8 cellular contexts compared by ENCODE assay signal in the genomic region with DNA sequence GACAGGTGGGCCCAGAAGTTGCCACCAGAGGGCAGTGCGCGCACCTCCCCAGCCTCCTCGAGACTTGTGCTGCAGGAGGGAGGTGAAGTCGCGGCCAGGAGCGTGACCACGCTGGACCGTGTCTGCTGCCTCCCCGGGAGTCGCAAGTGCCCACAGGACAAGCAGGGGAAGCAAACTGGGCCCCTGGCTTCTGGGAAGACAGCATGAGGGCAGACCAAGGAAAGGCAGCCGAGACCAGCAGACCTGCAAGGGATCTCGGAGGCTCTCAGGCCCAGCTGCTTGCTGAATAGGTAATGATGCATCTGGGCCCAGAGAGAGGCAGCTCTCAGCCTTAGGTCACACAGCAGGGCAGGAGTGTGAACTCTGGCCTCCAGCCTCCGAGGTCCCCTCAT. TPM values are rescaled to one million over a fixed set of nuclear protein-coding genes. Genes with fewer than 3 reads are reported as not detected.
A peak's percentile ranks its signal among the peaks of the same experiment; 100 is the strongest.
DNase-seq lines count a peak whose midpoint lies in the region; ATAC-seq, FAIRE-seq and TF ChIP-seq lines count a peak whose summit lies in the region.

No MANE protein-coding gene starts in this region.

- peaks cover 0 to 11% (median 2%) of the 10 kb centered on the region in 4 experiments; a peak in 4 of 7 replicates for H3K4me1 ChIP-seq in H1 (replicated peaks in 1 of 4; ENCODE audit: control insufficient read depth in 3 of 4, insufficient read depth in 4 of 4, low read length in 3 of 4)

- no peaks in the 10 kb centered on the region for H3K36me3 ChIP-seq in H1 (ENCODE audit: control insufficient read depth in 2 of 4, insufficient read depth in 4 of 4, low read length in 3 of 4)

- CTCF ChIA-PET in H1 (lab: Charles Lee; ENCODE audit: partially characterized antibody): interaction anchor here (0.7 to 7.9 kb wide), 17 partner anchors 9 to 289 kb away, joined by 3 to 77 read pairs (median 6); a partner anchor contains a TSS

- POLR2A ChIA-PET in H1 (lab: Charles Lee; ENCODE audit: partially characterized antibody): interaction anchor here (1.7 to 2.1 kb wide), 2 partner anchors 21 to 31 kb away, joined by 4 to 8 read pairs; a partner anchor contains a TSS

- no peaks in the 10 kb centered on the region for H3K23me2 ChIP-seq in H1 (ENCODE audit: low read depth, low read length)

- H3K4me2 ChIP-seq in H1 (ENCODE audit: insufficient read depth in 1 of 2, low read depth in 2 of 2, low read length in 2 of 2): peak overlapping the region in 1 of 2 experiments; percentile 66; a peak in 3 of 4 replicates

- peaks cover 0 to under 1% of the 10 kb centered on the region in 2 experiments; a peak in 1 of 4 replicates for H3K9me3 ChIP-seq in H1 (ENCODE audit: insufficient read depth in 2 of 2, low read depth in 1 of 2, low read length in 1 of 2)

- H3K4me3 ChIP-seq in H1 (ENCODE audit: extremely low read depth in 1 of 4, insufficient read depth in 2 of 4, low read depth in 3 of 4, low read length in 4 of 4): peak overlapping the region in 1 of 4 experiments; percentile 17; a peak in 1 of 8 replicates

- H2BK15ac ChIP-seq in H1 (ENCODE audit: low read length): peak overlapping the region; percentile 31; the same call in 1 of the 2 replicates

- no peak overlapping the region for H2BK20ac ChIP-seq in H1 (ENCODE audit: low read length)

- 27% methylated on average over 13 of the region's 13 CpGs; no CpG with 5 or more reads in 1 of the 2 experiments for WGBS in H1 (ENCODE audit: extremely low coverage in 1 of 2, insufficient coverage in 1 of 2, insufficient read length in 1 of 2, insufficient replicate concordance in 2 of 2, low coverage in 1 of 2, low lambda C conversion rate in 2 of 2, missing lambda C conversion rate in 1 of 2), 2 experiments

- H3K14ac ChIP-seq in H1 (ENCODE audit: insufficient read length): no peak overlapping the region

- no peak overlapping the region for H2BK12ac ChIP-seq in H1 (ENCODE audit: low read depth, low read length)

- H4K8ac ChIP-seq in H1 (ENCODE audit: extremely low read depth, insufficient read depth, low read length): no peak overlapping the region

- no peaks in the 10 kb centered on the region for H3K79me1 ChIP-seq in H1 (ENCODE audit: low read depth, low read length)

- no peaks in the 10 kb centered on the region; a peak in 1 of 7 replicates for H3K27me3 ChIP-seq in H1 (replicated peaks in 1 of 4; ENCODE audit: control insufficient read depth in 3 of 4, extremely low read depth in 1 of 4, insufficient read depth in 3 of 4, low read length in 3 of 4)

- TF ChIP-seq RAD21 in H1 (IDR thresholded peaks at IDR 0.05 in 1 of 2, conservative IDR thresholded peaks at IDR 0.05 in 1 of 2; ENCODE audit: low read depth in 2 of 2, low read length in 2 of 2): peak; percentile 71 to 83

- TF ChIP-seq POLR2A in GM12892 (IDR thresholded peaks at IDR 0.05; ENCODE audit: low read depth, low read length) (no peak), H1 (IDR thresholded peaks at IDR 0.05; ENCODE audit: control extremely low read depth in 1 of 2, low read depth in 2 of 2, low read length in 2 of 2) (no peak)

- H3K27ac ChIP-seq in H1 (ENCODE audit: low read depth, low read length): no peak overlapping the region

- H3K79me2 ChIP-seq in H1 (ENCODE audit: control insufficient read depth in 1 of 2, insufficient read depth in 2 of 2, low read length in 2 of 2): no peaks in the 10 kb centered on the region

- no peak for TF ChIP-seq EP300 in H1 (IDR thresholded peaks at IDR 0.05; ENCODE audit: borderline replicate concordance in 1 of 2, low read depth in 2 of 2, low read length in 2 of 2)

- no peak overlapping the region for H4K91ac ChIP-seq in H1 (replicated peaks; ENCODE audit: insufficient read length, low read length)

- no peak overlapping the region for H4K5ac ChIP-seq in H1 (ENCODE audit: insufficient read length, low read depth, low read length)

- no peak overlapping the region for H3K23ac ChIP-seq in H1 (ENCODE audit: insufficient read length)

- H4K20me1 ChIP-seq in H1 (replicated peaks in 1 of 2; ENCODE audit: control insufficient read depth in 1 of 2, insufficient read depth in 2 of 2, low read length in 2 of 2): no peaks in the 10 kb centered on the region

- peak; percentile 87 to 94 (median 92) for TF ChIP-seq CTCF in H1 (IDR thresholded peaks at IDR 0.05; ENCODE audit: control extremely low read depth in 1 of 3, insufficient read depth in 1 of 3, low read depth in 1 of 3, low read length in 3 of 3)

- no peak for ATAC-seq in HG02884 (IDR thresholded peaks at IDR 0.05; ENCODE audit: unreplicated experiment)

- no peak overlapping the region for H3K4ac ChIP-seq in H1 (replicated peaks; ENCODE audit: insufficient read length, low read depth, low read length)

- no peak overlapping the region for H2AK5ac ChIP-seq in H1 (ENCODE audit: low read depth, low read length)

- H2AFZ ChIP-seq in H1 (ENCODE audit: low read length): peak overlapping the region; percentile 98; the same call in 1 of the 2 replicates

- DNase-seq in A172 (ENCODE audit: low spot score) (peak; percentile 44), GM12892 (ENCODE audit: insufficient read length) (peak; percentile 85), NOMO-1 (lab: John Stamatoyannopoulos, UW; ENCODE audit: unreplicated experiment in 2 of 2) (peak; percentile 53 to 54), H1 (ENCODE audit: low read depth in 1 of 2, low spot score in 2 of 2) (peak in 1 of 2 experiments; percentile 90), middle frontal gyrus (ENCODE audit: extremely low spot score, low spot score) (peak; percentile 68)
- peak; percentile 67 to 68 for DNase-seq in activated CD8-positive, alpha-beta memory T cell treated with anti-CD3 and anti-CD28 coated beads for 4 hours (ENCODE audit: low read depth in 2 of 2)
- peak; percentile 74 to 84 for DNase-seq in stimulated activated CD8-positive, alpha-beta memory T cell treated with anti-CD3 and anti-CD28 coated beads, Interleukin-2, amount 100 ng/mL, for 48 hours (ENCODE audit: low read depth in 2 of 2)

- H3K9ac ChIP-seq in H1 (replicated peaks in 1 of 4; ENCODE audit: extremely low read depth in 1 of 4, low read depth in 3 of 4, low read length in 3 of 4): no peak overlapping the region

- no peak overlapping the region; the same call in 1 of the 2 replicates for H2BK5ac ChIP-seq in H1 (ENCODE audit: low read depth, low read length)

- H2BK120ac ChIP-seq in H1 (replicated peaks; ENCODE audit: low read depth, low read length): no peak overlapping the region

- H3K18ac ChIP-seq in H1 (ENCODE audit: extremely low read depth, low read length): 0 out of 2 replicates have a peak overlapping the region, but pooled peaks have one; percentile 63

- H3K56ac ChIP-seq in H1 (replicated peaks; ENCODE audit: insufficient read length, low read depth, low read length): no peak overlapping the region

- FAIRE-seq in GM12892 (lab: Jason Lieb, UNC): peak; percentile 98
- peak; percentile 13 for FAIRE-seq in H1 (lab: Jason Lieb, UNC)

RNA-seq across cellular contexts. Expression of a gene that starts 17.0 kb away (rescaled TPM):
- 0.02 TPM in 1 of 2 replicates, not detected in the other for total RNA-seq in A172 (2014; rRNA removed; shearing (Covaris generic))
- polyA plus RNA-seq in GM12892 (2012; ENCODE audit: missing spikeins): 40.0 TPM
- total RNA-seq in H1 (2021; fragmentation: NEBNext Ultra II Directional; extraction: Animal tissue kit (Norgen Biotek cat#: 25700)): 0.67 and 1.3 TPM in 2 replicates
- 0.67 and 1.1 TPM in 2 replicates for polyA plus RNA-seq in H1 (2011; rRNA removed)
- 0.48 TPM for polyA plus RNA-seq in H1 (2011; cell fraction: cytosol; rRNA removed)
- polyA plus RNA-seq in H1 (2011; cell fraction: nucleus; rRNA removed): 0.96 TPM
- polyA plus RNA-seq in H1 (2012, experiment 1 of 2): 0.55 to 0.76 TPM (median 0.72 TPM) in 4 replicates
- polyA plus RNA-seq in H1 (2012, experiment 2 of 2): 0.80 TPM
- 1.6 TPM for polyA plus RNA-seq in H1 (2013, experiment 1 of 2)
- 1.6 TPM for polyA plus RNA-seq in H1 (2013, experiment 2 of 2)
- 0.85 and 1.0 TPM in 2 replicates for polyA minus RNA-seq in H1 (2011; rRNA and poly(A)+ RNA removed)
- 1.0 TPM for polyA minus RNA-seq in H1 (2011; cell fraction: cytosol; rRNA and poly(A)+ RNA removed)
- polyA minus RNA-seq in H1 (2011; cell fraction: nucleus; rRNA and poly(A)+ RNA removed): 0.60 TPM

RNA-seq across cellular contexts. Expression of a gene that starts 21.4 kb away (rescaled TPM):
- total RNA-seq in A172 (2014; rRNA removed; shearing (Covaris generic)): 2.1 and 7.7 TPM in 2 replicates
- polyA plus RNA-seq in GM12892 (2012; ENCODE audit: missing spikeins): 4.9 TPM
- 3.1 and 4.6 TPM in 2 replicates for total RNA-seq in H1 (2021; fragmentation: NEBNext Ultra II Directional; extraction: Animal tissue kit (Norgen Biotek cat#: 25700))
- 5.9 and 6.5 TPM in 2 replicates for polyA plus RNA-seq in H1 (2011; rRNA removed)
- polyA plus RNA-seq in H1 (2011; cell fraction: cytosol; rRNA removed): 5.7 TPM
- 17.9 TPM for polyA plus RNA-seq in H1 (2011; cell fraction: nucleus; rRNA removed)
- polyA plus RNA-seq in H1 (2012, experiment 1 of 2): 4.9 to 6.3 TPM (median 5.5 TPM) in 4 replicates
- polyA plus RNA-seq in H1 (2012, experiment 2 of 2): 2.6 TPM
- 5.6 TPM for polyA plus RNA-seq in H1 (2013, experiment 1 of 2)
- 6.5 TPM for polyA plus RNA-seq in H1 (2013, experiment 2 of 2)
- 5.3 and 5.7 TPM in 2 replicates for polyA minus RNA-seq in H1 (2011; rRNA and poly(A)+ RNA removed)
- 2.9 TPM for polyA minus RNA-seq in H1 (2011; cell fraction: cytosol; rRNA and poly(A)+ RNA removed)
- 11.6 TPM for polyA minus RNA-seq in H1 (2011; cell fraction: nucleus; rRNA and poly(A)+ RNA removed)

RNA-seq across cellular contexts. Expression of a gene that starts 45.6 kb away (rescaled TPM):
- total RNA-seq in A172 (2014; rRNA removed; shearing (Covaris generic)): not detected in 2 replicates
- polyA plus RNA-seq in GM12892 (2012; ENCODE audit: missing spikeins): 2.8 TPM
- total RNA-seq in H1 (2021; fragmentation: NEBNext Ultra II Directional; extraction: Animal tissue kit (Norgen Biotek cat#: 25700)): 0.22 and 0.54 TPM in 2 replicates
- polyA plus RNA-seq in H1 (2011; rRNA removed): 0.61 and 0.77 TPM in 2 replicates
- 0.54 TPM for polyA plus RNA-seq in H1 (2011; cell fraction: cytosol; rRNA removed)
- polyA plus RNA-seq in H1 (2011; cell fraction: nucleus; rRNA removed): 0.53 TPM
- polyA plus RNA-seq in H1 (2012, experiment 1 of 2): 0.47 to 1.0 TPM (median 0.80 TPM) in 4 replicates
- polyA plus RNA-seq in H1 (2012, experiment 2 of 2): 0.73 TPM
- 0.14 TPM for polyA plus RNA-seq in H1 (2013, experiment 1 of 2)
- 0.17 TPM for polyA plus RNA-seq in H1 (2013, experiment 2 of 2)
- polyA minus RNA-seq in H1 (2011; rRNA and poly(A)+ RNA removed): 0.35 and 1.2 TPM in 2 replicates
- polyA minus RNA-seq in H1 (2011; cell fraction: cytosol; rRNA and poly(A)+ RNA removed): 0.73 TPM
- polyA minus RNA-seq in H1 (2011; cell fraction: nucleus; rRNA and poly(A)+ RNA removed): 0.50 TPM

RNA-seq across cellular contexts. Expression of a gene that starts 57.2 kb away (rescaled TPM):
- not detected in 2 replicates for total RNA-seq in A172 (2014; rRNA removed; shearing (Covaris generic))
- polyA plus RNA-seq in GM12892 (2012; ENCODE audit: missing spikeins): 2.0 TPM
- not detected in 2 replicates for total RNA-seq in H1 (2021; fragmentation: NEBNext Ultra II Directional; extraction: Animal tissue kit (Norgen Biotek cat#: 25700))
- 0.02 and 0.05 TPM in 2 replicates for polyA plus RNA-seq in H1 (2011; rRNA removed)
- 0.06 TPM for polyA plus RNA-seq in H1 (2011; cell fraction: cytosol; rRNA removed)
- polyA plus RNA-seq in H1 (2011; cell fraction: nucleus; rRNA removed): 0.19 TPM
- polyA plus RNA-seq in H1 (2012, experiment 1 of 2): 0.13 to 0.27 TPM (median 0.19 TPM) in 4 replicates
- 0.09 TPM for polyA plus RNA-seq in H1 (2012, experiment 2 of 2)
- 0.02 TPM for polyA plus RNA-seq in H1 (2013, experiment 1 of 2)
- 0.02 TPM for polyA plus RNA-seq in H1 (2013, experiment 2 of 2)
- not detected in 2 replicates for polyA minus RNA-seq in H1 (2011; rRNA and poly(A)+ RNA removed)
- polyA minus RNA-seq in H1 (2011; cell fraction: cytosol; rRNA and poly(A)+ RNA removed): not detected
- not detected for polyA minus RNA-seq in H1 (2011; cell fraction: nucleus; rRNA and poly(A)+ RNA removed)
